20 cellular contexts compared by ENCODE assay signal in the genomic region with DNA sequence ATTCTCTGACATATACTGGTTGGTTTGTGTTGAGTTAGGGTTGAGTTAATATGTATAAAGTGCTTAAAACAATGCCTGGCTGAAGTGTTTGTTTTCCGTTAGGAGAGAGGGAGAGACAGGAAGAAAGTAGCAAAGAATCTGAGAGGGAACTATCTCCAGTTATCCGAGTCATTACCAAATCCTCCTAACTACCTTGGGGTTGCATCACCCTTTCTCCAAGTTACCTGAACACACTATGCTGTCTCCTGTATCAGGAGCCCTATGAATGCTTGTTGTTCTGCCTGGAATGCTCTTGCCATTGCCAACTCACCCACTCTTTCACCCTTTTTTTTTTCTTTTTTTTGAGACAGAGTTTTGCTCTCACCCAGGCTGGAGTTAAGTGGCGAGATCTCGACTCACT. TPM values are rescaled to one million over a fixed set of nuclear protein-coding genes. Genes with fewer than 3 reads are reported as not detected.
DNase-seq lines count a peak whose midpoint lies in the region; ATAC-seq, FAIRE-seq and TF ChIP-seq lines count a peak whose summit lies in the region.
"Had no signal": no experiment of that assay in that cellular context is flagged by ENCODE, and none has a peak within 500 bp of the region (broad histone marks: within the 10 kb centered on the region; RNA-seq: fewer than 3 reads in every experiment).

No MANE protein-coding gene starts in this region.

- H3K27me3 ChIP-seq in H9 (ENCODE audit: insufficient read depth, low read length), result no peaks in the 10 kb centered on the region
- no peaks in the 10 kb centered on the region for H3K27me3 ChIP-seq in PC-9 (ENCODE audit: insufficient read depth, low read depth)
- H3K27me3 ChIP-seq in endothelial cell of umbilical vein (ENCODE audit: control insufficient read depth in 2 of 2, insufficient read depth in 2 of 2, low read length in 2 of 2), result no peaks in the 10 kb centered on the region
- H3K27me3 ChIP-seq in heart right ventricle, result no peaks in the 10 kb centered on the region

- H3K9me1 ChIP-seq in endothelial cell of umbilical vein (replicated peaks; ENCODE audit: control insufficient read depth, extremely low read depth, insufficient read depth, low read length), result no peaks in the 10 kb centered on the region

- H3K27ac Mint-ChIP-seq in H9, result peak overlapping the region; percentile 45 to 92 (median 69); a peak in 6 of 7 replicates
- H3K27ac Mint-ChIP-seq in nephron, result peak overlapping the region; percentile 13 to 57 (median 55)
- H3K27ac Mint-ChIP-seq: activated CD4-positive, alpha-beta T cell treated with anti-CD3 and anti-CD28 coated beads, Interleukin-2, amount 10 ng/mL, durations not matched to agents 24 days and 14 days; activated CD8-positive, alpha-beta memory T cell treated with anti-CD3 and anti-CD28 coated beads, Interleukin-2, amount 10 ng/mL, durations not matched to agents 7 days and 5 days; activated naive CD8-positive, alpha-beta T cell; activated T-helper 1 cell treated with anti-CD3 and anti-CD28 coated beads, Interleukin-12 subunit alpha, Interleukin-12 subunit beta, Interleukin-2, Interleukin-4 antibody, amounts not matched to agents 30 ng/mL and 10 ng/mL and 1 ng/mL, durations not matched to agents 14 hours and 24 hours and 36 hours; stimulated activated effector memory CD8-positive, alpha-beta T cell treated with anti-CD3 and anti-CD28 coated beads, Interleukin-12 subunit alpha, Interleukin-12 subunit beta, amount 100 ng/mL, for 72 hours; T-helper 17 cell had no signal

- no peak overlapping the region for H3K4me2 ChIP-seq in H9 (ENCODE audit: insufficient read depth, insufficient read length, low read length)
- no peak overlapping the region for H3K4me2 ChIP-seq in PC-9
- H3K4me2 ChIP-seq in endothelial cell of umbilical vein (ENCODE audit: insufficient read depth, low read length), result no peak overlapping the region

- no peak overlapping the region for H2BK15ac ChIP-seq in H9 (ENCODE audit: low read depth, low read length)

- no peak for TF ChIP-seq CTCF in H9 (conservative IDR thresholded peaks at IDR 0.05)
- no peak for TF ChIP-seq CTCF in PC-9 (conservative IDR thresholded peaks at IDR 0.05)
- TF ChIP-seq CTCF in endothelial cell of umbilical vein (IDR thresholded peaks at IDR 0.05; ENCODE audit: extremely low read depth in 1 of 2, insufficient read depth in 1 of 2, low read depth in 1 of 2, low read length in 2 of 2), result no peak
- no peak for TF ChIP-seq CTCF in nephron (IDR thresholded peaks at IDR 0.05; ENCODE audit: unreplicated experiment in 3 of 3)
- no peak for TF ChIP-seq CTCF in heart right ventricle (IDR thresholded peaks at IDR 0.05)

- H3K27me3 Mint-ChIP-seq in H9 (ENCODE audit: low read depth), result no peaks in the 10 kb centered on the region
- no peaks in the 10 kb centered on the region for H3K27me3 Mint-ChIP-seq in nephron (ENCODE audit: low read depth)

- no peak overlapping the region for H4K91ac ChIP-seq in H9 (ENCODE audit: insufficient read length, low read depth, low read length)

- H3K4me3 Mint-ChIP-seq in H9, result no peak overlapping the region
- no peak overlapping the region for H3K4me3 Mint-ChIP-seq in nephron
- H3K4me3 Mint-ChIP-seq: activated CD4-positive, alpha-beta T cell treated with anti-CD3 and anti-CD28 coated beads, Interleukin-2, amount 10 ng/mL, durations not matched to agents 24 days and 14 days; activated CD8-positive, alpha-beta memory T cell treated with anti-CD3 and anti-CD28 coated beads, Interleukin-2, amount 10 ng/mL, durations not matched to agents 7 days and 5 days; activated naive CD8-positive, alpha-beta T cell; activated T-helper 1 cell treated with anti-CD3 and anti-CD28 coated beads, Interleukin-12 subunit alpha, Interleukin-12 subunit beta, Interleukin-2, Interleukin-4 antibody, amounts not matched to agents 30 ng/mL and 10 ng/mL and 1 ng/mL, durations not matched to agents 14 hours and 24 hours and 36 hours; stimulated activated effector memory CD8-positive, alpha-beta T cell treated with anti-CD3 and anti-CD28 coated beads, Interleukin-12 subunit alpha, Interleukin-12 subunit beta, amount 100 ng/mL, for 72 hours; T-helper 17 cell had no signal

- no peak overlapping the region for H2BK12ac ChIP-seq in H9 (ENCODE audit: insufficient read length, low read depth, low read length)

- no peak overlapping the region for H3K4me3 ChIP-seq in PC-9
- H3K4me3 ChIP-seq in endothelial cell of umbilical vein (replicated peaks in 1 of 3; ENCODE audit: insufficient read depth in 1 of 3, low read depth in 1 of 3, low read length in 3 of 3), result no peak overlapping the region
- no peak overlapping the region for H3K4me3 ChIP-seq in heart right ventricle
- H3K4me3 ChIP-seq: prostate gland had no signal

- intact Hi-C loops in PC-9 (cut with micrococcal nuclease; ENCODE audit: unreplicated experiment) (loop anchor here (5.0 kb wide), 1 partner anchor 50 kb away; the partner anchor contains the start of gene ITGAV), endothelial cell of umbilical vein (cut with micrococcal nuclease) (no loop called here), heart right ventricle (cut with DNase I) (loop anchor here in 1 of 10 donors (5.0 kb wide), 1 partner anchor 35 kb away; no protein-coding TSS in a partner anchor)

- no peak overlapping the region for H3K14ac ChIP-seq in H9 (ENCODE audit: insufficient read depth, low read length)

- H3K79me2 ChIP-seq in H9 (ENCODE audit: insufficient read depth, low read length) (no peaks in the 10 kb centered on the region), PC-9 (ENCODE audit: low read depth) (no peaks in the 10 kb centered on the region), endothelial cell of umbilical vein (ENCODE audit: control insufficient read depth, insufficient read depth, low read length) (no peaks in the 10 kb centered on the region)

- no peaks in the 10 kb centered on the region for H3K23me2 ChIP-seq in H9 (ENCODE audit: insufficient read length, low read depth, low read length, poor library complexity, severe bottlenecking)

- POLR2A ChIA-PET in PC-9 (lab: Charles Lee; ENCODE audit: unreplicated experiment) (no interaction called here), endothelial cell of umbilical vein (lab: Charles Lee) (no interaction called here)

- no peaks in the 10 kb centered on the region for H3K9me2 ChIP-seq in PC-9 (ENCODE audit: insufficient read depth)

- no peak overlapping the region for H3K23ac ChIP-seq in H9 (ENCODE audit: insufficient read length, low read depth, low read length)

- no peak overlapping the region for H4K8ac ChIP-seq in H9 (replicated peaks; ENCODE audit: insufficient read length, low read depth, low read length)

- no TSS peak for BruUV-seq in PC-9 (replicated peaks; lab: Mats Ljungman, UMichigan)
- BruUV-seq in endothelial cell of umbilical vein (replicated peaks; lab: Mats Ljungman, UMichigan), result no TSS peak

- DNase-seq in H9, result no peak
- no peak for DNase-seq in PC-9
- peak; percentile 28 for DNase-seq in endothelial cell of umbilical vein (ENCODE audit: low read depth, low spot score)
- DNase-seq in heart right ventricle, result no peak
- DNase-seq in AML-193 (lab: John Stamatoyannopoulos, UW), result no peak
- no peak for DNase-seq in HUDEP-2 (lab: John Stamatoyannopoulos, UW; ENCODE audit: unreplicated experiment in 76 of 76)
- DNase-seq: activated CD4-positive, alpha-beta T cell treated with anti-CD3 and anti-CD28 coated beads, Interleukin-2, amount 10 ng/mL, durations not matched to agents 24 days and 14 days; activated CD8-positive, alpha-beta memory T cell treated with anti-CD3 and anti-CD28 coated beads, Interleukin-2, amount 10 ng/mL, durations not matched to agents 7 days and 5 days; GDM1; NCI-H1417 treated with DMSO at 0.1 percent for 48 hours; NCI-H524; NK-92 treated with Interleukin-12 subunit alpha and Interleukin-12 subunit beta, amount 100 ng/mL, for 24 hours; stimulated activated CD4-positive, alpha-beta T cell treated with anti-CD3 and anti-CD28 coated beads, Interleukin-2, amount 100 ng/mL, for 24 hours; T-helper 17 cell had no signal

- H3K4me1 ChIP-seq in H9 (ENCODE audit: insufficient read depth, low read length) (peaks cover 5% of the 10 kb centered on the region; the same call in 1 of the 2 replicates), PC-9 (replicated peaks; ENCODE audit: insufficient read depth) (peaks cover 29% of the 10 kb centered on the region), endothelial cell of umbilical vein (ENCODE audit: control insufficient read depth, extremely low read depth, insufficient read depth, low read length) (peaks cover 40% of the 10 kb centered on the region), heart right ventricle (peaks cover 0 to 33% (median 13%) of the 10 kb centered on the region in 9 donors)

- H3K36me3 ChIP-seq in PC-9 (ENCODE audit: low read depth), result no peaks in the 10 kb centered on the region
- H3K36me3 ChIP-seq in endothelial cell of umbilical vein (ENCODE audit: control insufficient read depth in 2 of 2, extremely low read depth in 1 of 2, insufficient read depth in 2 of 2, low read length in 2 of 2), result no peaks in the 10 kb centered on the region
- no peaks in the 10 kb centered on the region for H3K36me3 ChIP-seq in heart right ventricle
- H3K36me3 ChIP-seq: prostate gland had no signal

- no CpG with 5 or more reads among the region's 4 CpGs for WGBS in H9 (ENCODE audit: extremely low coverage, insufficient read length, low lambda C conversion rate)
- 84 to 90% methylated on average over 4 of the region's 4 CpGs for whole genome bisulfite sequencing in heart right ventricle, 2 donors

- H2AK5ac ChIP-seq in H9 (ENCODE audit: insufficient read length, low read length), result no peak overlapping the region

- no peaks in the 10 kb centered on the region for H3K9me3 ChIP-seq in H9 (ENCODE audit: control insufficient read depth, low read depth, low read length)
- H3K9me3 ChIP-seq in PC-9 (ENCODE audit: insufficient read depth, low read depth), result no peaks in the 10 kb centered on the region; the same call in 1 of the 2 replicates
- H3K9me3 ChIP-seq in endothelial cell of umbilical vein (replicated peaks; ENCODE audit: control insufficient read depth, insufficient read depth, low read length), result no peaks in the 10 kb centered on the region
- no peaks in the 10 kb centered on the region for H3K9me3 ChIP-seq in heart right ventricle
- H3K9me3 ChIP-seq: prostate gland had no signal

- TF ChIP-seq POLR2A in endothelial cell of umbilical vein (IDR thresholded peaks at IDR 0.05; ENCODE audit: low read depth, low read length), result no peak

- H3K27ac ChIP-seq in H9 (ENCODE audit: insufficient read length, low read depth, low read length) (no peak overlapping the region), PC-9 (peak overlapping the region; percentile 39; the same call in 1 of the 2 replicates), endothelial cell of umbilical vein (ENCODE audit: insufficient read depth, low read depth, low read length) (no peak overlapping the region), heart right ventricle (no peak overlapping the region)
- H3K27ac ChIP-seq: prostate gland had no signal

- ATAC-seq in heart right ventricle, result no peak
- ATAC-seq: activated CD8-positive, alpha-beta memory T cell treated with anti-CD3 and anti-CD28 coated beads, Interleukin-2, amount 10 ng/mL, durations not matched to agents 7 days and 5 days; stimulated activated effector memory CD8-positive, alpha-beta T cell treated with anti-CD3 and anti-CD28 coated beads, Interleukin-12 subunit alpha, Interleukin-12 subunit beta, amount 100 ng/mL, for 72 hours; T-helper 17 cell had no signal

- dilution Hi-C loops in endothelial cell of umbilical vein (cut with MboI; ENCODE audit: extremely low pct_ligation_motif_present, low sequenced_read_pairs), result no loop called here

- H2BK120ac ChIP-seq in H9 (ENCODE audit: low read depth, low read length, poor library complexity, severe bottlenecking), result no peak overlapping the region

- H3K18ac ChIP-seq in H9 (ENCODE audit: insufficient read length, low read depth, low read length), result no peak overlapping the region

- H4K20me1 ChIP-seq in H9 (ENCODE audit: control insufficient read depth, insufficient read depth, insufficient read length) (no peaks in the 10 kb centered on the region), PC-9 (ENCODE audit: insufficient read depth) (no peaks in the 10 kb centered on the region), endothelial cell of umbilical vein (replicated peaks; ENCODE audit: control insufficient read depth, extremely low read depth, insufficient read depth, low read length) (no peaks in the 10 kb centered on the region)

- H3K9ac ChIP-seq in H9 (ENCODE audit: extremely low read depth, insufficient read length, low read length) (no peak overlapping the region), endothelial cell of umbilical vein (replicated peaks; ENCODE audit: extremely low read depth, insufficient read depth, low read length) (no peak overlapping the region)

- H3K56ac ChIP-seq in H9 (ENCODE audit: insufficient read length, low read depth, low read length), result no peak overlapping the region

- H2AFZ ChIP-seq in H9 (ENCODE audit: low read length), result no peak overlapping the region
- no peak overlapping the region for H2AFZ ChIP-seq in PC-9
- H2AFZ ChIP-seq in endothelial cell of umbilical vein (ENCODE audit: low read depth, low read length), result no peak overlapping the region

- CTCF ChIA-PET in PC-9 (lab: Charles Lee), result no interaction called here
- CTCF ChIA-PET in endothelial cell of umbilical vein (lab: Charles Lee), result no interaction called here

- no peak overlapping the region for H2BK20ac ChIP-seq in H9 (ENCODE audit: low read depth, low read length, poor library complexity, severe bottlenecking)

- H3T11ph ChIP-seq in H9 (ENCODE audit: low read length), result no peak overlapping the region

- no peaks in the 10 kb centered on the region for H3K36me3 Mint-ChIP-seq in H9 (ENCODE audit: insufficient read depth in 1 of 3, low read depth in 3 of 3)
- H3K36me3 Mint-ChIP-seq in nephron (ENCODE audit: low read depth), result no peaks in the 10 kb centered on the region
- H3K36me3 Mint-ChIP-seq: activated CD8-positive, alpha-beta memory T cell treated with anti-CD3 and anti-CD28 coated beads, Interleukin-2, amount 10 ng/mL, durations not matched to agents 7 days and 5 days; activated naive CD8-positive, alpha-beta T cell; stimulated activated effector memory CD8-positive, alpha-beta T cell treated with anti-CD3 and anti-CD28 coated beads, Interleukin-12 subunit alpha, Interleukin-12 subunit beta, amount 100 ng/mL, for 72 hours had no signal

- FAIRE-seq in endothelial cell of umbilical vein (lab: Jason Lieb, UNC), result no peak
- FAIRE-seq: RCC 7860 had no signal

- H4K5ac ChIP-seq in H9 (ENCODE audit: insufficient read length, low read depth, low read length), result no peak overlapping the region

- no peaks in the 10 kb centered on the region for H3K79me1 ChIP-seq in H9 (ENCODE audit: insufficient read depth, low read depth, low read length, poor library complexity, severe bottlenecking)

- H3K4me1 Mint-ChIP-seq in H9, result peaks cover 11 to 12% of the 10 kb centered on the region in 2 experiments
- H3K4me1 Mint-ChIP-seq in nephron, result peaks cover 16% of the 10 kb centered on the region
- H3K4me1 Mint-ChIP-seq: activated CD4-positive, alpha-beta T cell treated with anti-CD3 and anti-CD28 coated beads, Interleukin-2, amount 10 ng/mL, durations not matched to agents 24 days and 14 days; activated CD8-positive, alpha-beta memory T cell treated with anti-CD3 and anti-CD28 coated beads, Interleukin-2, amount 10 ng/mL, durations not matched to agents 7 days and 5 days; stimulated activated effector memory CD8-positive, alpha-beta T cell treated with anti-CD3 and anti-CD28 coated beads, Interleukin-12 subunit alpha, Interleukin-12 subunit beta, amount 100 ng/mL, for 72 hours had no signal

- no peak overlapping the region for H3K4ac ChIP-seq in H9 (ENCODE audit: low read depth, low read length)

- no peaks in the 10 kb centered on the region for H3K9me3 Mint-ChIP-seq in H9
- no peaks in the 10 kb centered on the region for H3K9me3 Mint-ChIP-seq in nephron
- H3K9me3 Mint-ChIP-seq: activated CD4-positive, alpha-beta T cell treated with anti-CD3 and anti-CD28 coated beads, Interleukin-2, amount 10 ng/mL, durations not matched to agents 24 days and 14 days; activated T-helper 1 cell treated with anti-CD3 and anti-CD28 coated beads, Interleukin-12 subunit alpha, Interleukin-12 subunit beta, Interleukin-2, Interleukin-4 antibody, amounts not matched to agents 30 ng/mL and 10 ng/mL and 1 ng/mL, durations not matched to agents 14 hours and 24 hours and 36 hours; stimulated activated effector memory CD8-positive, alpha-beta T cell treated with anti-CD3 and anti-CD28 coated beads, Interleukin-12 subunit alpha, Interleukin-12 subunit beta, amount 100 ng/mL, for 72 hours had no signal

- H3F3A ChIP-seq in PC-9 (ENCODE audit: insufficient read depth, low read depth), result peaks cover 23% of the 10 kb centered on the region

- no peak overlapping the region for H2BK5ac ChIP-seq in H9 (ENCODE audit: insufficient read length, low read length)

RNA-seq across cellular contexts. Expression of gene ITGAV, which starts 47.9 kb away (rescaled TPM):
- total RNA-seq in H9 (2021) (22.3 and 26.9 TPM in 2 replicates), PC-9 (2021) (25.0 and 28.0 TPM in 2 replicates), endothelial cell of umbilical vein (131 and 135 TPM in 2 replicates), heart right ventricle (100 to 1,000 TPM; 153 to 292 (median 228) TPM)
- polyA plus RNA-seq in endothelial cell of umbilical vein (58.9 and 61.8 TPM in 2 replicates), heart right ventricle (10 to 100 TPM; 17.2 to 43.2 TPM)
- 42.4 and 56.1 TPM in 2 replicates for polyA plus RNA-seq in endothelial cell of umbilical vein (2011; cell fraction: cytosol; rRNA removed)
- polyA plus RNA-seq in endothelial cell of umbilical vein (2011; cell fraction: nucleus; rRNA removed), result 132 and 167 TPM in 2 replicates
- 186 and 226 TPM in 2 replicates for polyA plus RNA-seq in endothelial cell of umbilical vein (2012)
- 308 and 336 TPM in 2 replicates for polyA minus RNA-seq in endothelial cell of umbilical vein
- 24.8 TPM for polyA minus RNA-seq in endothelial cell of umbilical vein (2011; cell fraction: cytosol; rRNA and poly(A)+ RNA removed)
- polyA minus RNA-seq in endothelial cell of umbilical vein (2011; cell fraction: nucleus; rRNA and poly(A)+ RNA removed), result 215 and 368 TPM in 2 replicates

RNA-seq across cellular contexts. Expression of gene ZC3H15, which starts 55.9 kb away (rescaled TPM):
- total RNA-seq in H9 (2021), result 70.3 and 71.3 TPM in 2 replicates
- 35.2 and 42.5 TPM in 2 replicates for total RNA-seq in PC-9 (2021)
- total RNA-seq in endothelial cell of umbilical vein, result 64.5 and 65.1 TPM in 2 replicates
- 15.8 and 24.1 TPM in 2 replicates for polyA plus RNA-seq in endothelial cell of umbilical vein
- 50.5 and 52.6 TPM in 2 replicates for polyA plus RNA-seq in endothelial cell of umbilical vein (2011; cell fraction: cytosol; rRNA removed)
- polyA plus RNA-seq in endothelial cell of umbilical vein (2011; cell fraction: nucleus; rRNA removed), result 61.2 and 80.0 TPM in 2 replicates
- polyA plus RNA-seq in endothelial cell of umbilical vein (2012), result 70.9 and 112 TPM in 2 replicates
- polyA minus RNA-seq in endothelial cell of umbilical vein, result 17.1 and 19.2 TPM in 2 replicates
- polyA minus RNA-seq in endothelial cell of umbilical vein (2011; cell fraction: cytosol; rRNA and poly(A)+ RNA removed), result 54.8 TPM
- 31.2 and 52.2 TPM in 2 replicates for polyA minus RNA-seq in endothelial cell of umbilical vein (2011; cell fraction: nucleus; rRNA and poly(A)+ RNA removed)
- 10 to 100 TPM; 25.1 to 35.9 (median 30.7) TPM for total RNA-seq in heart right ventricle
- polyA plus RNA-seq in heart right ventricle, result 10 to 100 TPM; 38.5 to 38.8 TPM
